In the genomic region with DNA sequence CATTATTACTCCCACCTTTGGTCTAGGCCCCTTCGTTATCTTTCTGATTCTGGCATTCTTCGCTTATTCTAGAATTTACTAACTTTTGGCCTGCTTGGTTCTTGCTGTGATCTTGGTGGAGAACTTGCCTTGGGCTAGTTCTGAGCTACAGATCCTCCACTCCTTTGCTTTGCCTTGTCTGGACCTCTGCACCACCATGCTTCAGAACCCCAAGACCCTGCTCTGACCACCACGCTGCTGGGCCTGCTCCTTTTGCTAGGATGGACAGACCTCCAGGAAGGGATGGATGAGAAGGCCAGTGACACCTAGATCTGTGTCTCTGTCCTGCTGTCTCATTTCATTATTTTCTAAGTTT, we compare ENCODE assay signal across 20 cellular contexts. TPM values are rescaled to one million over a fixed set of nuclear protein-coding genes. Genes with fewer than 3 reads are reported as not detected.
"Had no signal": no experiment of that assay in that cellular context is flagged by ENCODE, and none has a peak within 500 bp of the region (broad histone marks: within the 10 kb centered on the region; RNA-seq: fewer than 3 reads in every experiment).

No MANE protein-coding gene starts in this region.

- H3K36me3 Mint-ChIP-seq: activated CD4-positive, alpha-beta memory T cell treated with anti-CD3 and anti-CD28 coated beads for 36 hours; activated naive CD4-positive, alpha-beta T cell treated with anti-CD3 and anti-CD28 coated beads, Interleukin-2, amount 50 U/mL, for 72 hours; stimulated activated memory B cell treated with anti-CD40 and anti-IgM and Interleukin-4, amounts not matched to agents 10 μg/mL and 1 μg/mL and 100 μg/mL, for 72 hours had no signal

- H2AFZ ChIP-seq: parathyroid adenoma had no signal

- H3K36me3 ChIP-seq: adrenal gland, esophagus muscularis mucosa, sigmoid colon, thoracic aorta, upper lobe of right lung had no signal

- H3K9me3 Mint-ChIP-seq: activated B cell treated with CpG ODN at 0.5 μM for 24 hours; activated CD4-positive, alpha-beta memory T cell treated with anti-CD3 and anti-CD28 coated beads for 36 hours; activated naive CD4-positive, alpha-beta T cell treated with anti-CD3 and anti-CD28 coated beads, Interleukin-2, amount 50 U/mL, for 72 hours; activated T-helper 1 cell treated with anti-CD3 and anti-CD28 coated beads, Interleukin-12 subunit alpha, Interleukin-12 subunit beta, Interleukin-2, Interleukin-4 antibody, amounts not matched to agents 30 ng/mL and 10 ng/mL and 1 ng/mL, durations not matched to agents 14 hours and 24 hours and 36 hours; stimulated activated memory B cell treated with anti-CD40 and anti-IgM and Interleukin-4, amounts not matched to agents 10 μg/mL and 1 μg/mL and 100 μg/mL, for 72 hours had no signal

- H3K27ac Mint-ChIP-seq: activated B cell treated with CpG ODN at 0.5 μM for 24 hours; activated CD4-positive, alpha-beta memory T cell treated with anti-CD3 and anti-CD28 coated beads for 36 hours; activated naive CD4-positive, alpha-beta T cell treated with anti-CD3 and anti-CD28 coated beads, Interleukin-2, amount 50 U/mL, for 72 hours; activated T-helper 1 cell treated with anti-CD3 and anti-CD28 coated beads, Interleukin-12 subunit alpha, Interleukin-12 subunit beta, Interleukin-2, Interleukin-4 antibody, amounts not matched to agents 30 ng/mL and 10 ng/mL and 1 ng/mL, durations not matched to agents 14 hours and 24 hours and 36 hours; stimulated activated memory B cell treated with anti-CD40 and anti-IgM and Interleukin-4, amounts not matched to agents 10 μg/mL and 1 μg/mL and 100 μg/mL, for 72 hours had no signal

- H3K79me2 ChIP-seq: parathyroid adenoma had no signal

- H3K4me3 Mint-ChIP-seq: activated B cell treated with CpG ODN at 0.5 μM for 24 hours; activated CD4-positive, alpha-beta memory T cell treated with anti-CD3 and anti-CD28 coated beads for 36 hours; activated T-helper 1 cell treated with anti-CD3 and anti-CD28 coated beads, Interleukin-12 subunit alpha, Interleukin-12 subunit beta, Interleukin-2, Interleukin-4 antibody, amounts not matched to agents 30 ng/mL and 10 ng/mL and 1 ng/mL, durations not matched to agents 14 hours and 24 hours and 36 hours; stimulated activated memory B cell treated with anti-CD40 and anti-IgM and Interleukin-4, amounts not matched to agents 10 μg/mL and 1 μg/mL and 100 μg/mL, for 72 hours had no signal

- H3K27me3 ChIP-seq: adrenal gland, esophagus muscularis mucosa, sigmoid colon, upper lobe of right lung had no signal

- H3K27me3 Mint-ChIP-seq: activated B cell treated with CpG ODN at 0.5 μM for 24 hours; activated CD4-positive, alpha-beta memory T cell treated with anti-CD3 and anti-CD28 coated beads for 36 hours; stimulated activated memory B cell treated with anti-CD40 and anti-IgM and Interleukin-4, amounts not matched to agents 10 μg/mL and 1 μg/mL and 100 μg/mL, for 72 hours had no signal

- H3K9me3 ChIP-seq: adrenal gland, esophagus muscularis mucosa, sigmoid colon, thoracic aorta, upper lobe of right lung had no signal

- H3K4me1 Mint-ChIP-seq: activated B cell treated with CpG ODN at 0.5 μM for 24 hours; stimulated activated memory B cell treated with anti-CD40 and anti-IgM and Interleukin-4, amounts not matched to agents 10 μg/mL and 1 μg/mL and 100 μg/mL, for 72 hours had no signal

- H3K27ac ChIP-seq: adrenal gland, parathyroid adenoma, sigmoid colon, upper lobe of right lung had no signal

- H3K4me1 ChIP-seq: parathyroid adenoma, upper lobe of right lung had no signal

- H3K4me3 ChIP-seq: adrenal gland, esophagus muscularis mucosa, lung, sigmoid colon, thoracic aorta, upper lobe of right lung had no signal

- H3K9ac ChIP-seq: parathyroid adenoma had no signal

- DNase-seq: activated B cell treated with CpG ODN at 0.5 μM for 24 hours; activated CD4-positive, alpha-beta memory T cell treated with anti-CD3 and anti-CD28 coated beads for 36 hours; activated CD4-positive, alpha-beta T cell treated with anti-CD3 and anti-CD28 coated beads for 4 hours; activated gamma-delta T cell treated with Interleukin-2 at 50 U/mL for 16 hours; activated T-cell treated with anti-CD3 and anti-CD28 coated beads for 4 hours; adrenal gland; cerebellar nuclear complex; effector CD8-positive, alpha-beta T cell; midbrain; sigmoid colon; stimulated activated CD4-positive, alpha-beta T cell treated with anti-CD3 and anti-CD28 coated beads, Interleukin-4, amount 100 ng/mL, for 4 hours; upper lobe of right lung had no signal

- ATAC-seq: activated naive CD4-positive, alpha-beta T cell treated with anti-CD3 and anti-CD28 coated beads, Interleukin-2, amount 50 U/mL, for 72 hours; stimulated activated memory B cell treated with anti-CD40 and anti-IgM and Interleukin-4, amounts not matched to agents 10 μg/mL and 1 μg/mL and 100 μg/mL, for 72 hours; upper lobe of right lung had no signal

RNA-seq across cellular contexts. Expression of gene CCN2, which starts 30.4 kb away (rescaled TPM):
- total RNA-seq: activated CD4-positive, alpha-beta memory T cell treated with anti-CD3 and anti-CD28 coated beads for 36 hours; activated naive CD4-positive, alpha-beta T cell treated with anti-CD3 and anti-CD28 coated beads, Interleukin-2, amount 50 U/mL, for 72 hours; activated T-helper 1 cell treated with anti-CD3 and anti-CD28 coated beads, Interleukin-12 subunit alpha, Interleukin-12 subunit beta, Interleukin-2, Interleukin-4 antibody, amounts not matched to agents 30 ng/mL and 10 ng/mL and 1 ng/mL, durations not matched to agents 14 hours and 24 hours and 36 hours; T-helper 2 cell treated with Interferon-gamma antibody and Interleukin-4, amounts not matched to agents 100 ng/mL and 5 ng/mL, for 36 hours had no signal
